Comparison of ENCODE assay signal across 21 cellular contexts in the genomic region with DNA sequence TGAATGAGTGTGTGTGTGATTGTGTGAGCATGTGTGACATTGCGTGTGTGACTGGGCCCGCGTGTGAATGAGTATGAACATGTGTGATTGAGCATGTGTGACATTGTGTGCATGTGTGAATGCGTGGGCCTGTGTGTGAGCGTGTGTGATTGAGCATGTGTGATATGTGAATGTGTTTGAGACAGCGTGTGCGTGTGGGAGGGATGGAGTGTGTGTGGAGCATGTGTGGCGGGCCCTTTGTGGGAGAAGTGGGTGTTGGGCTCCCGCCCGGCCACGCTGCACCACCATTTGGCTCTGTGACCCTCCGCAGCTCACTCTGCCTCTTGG. TPM values are rescaled to one million over a fixed set of nuclear protein-coding genes. Genes with fewer than 3 reads are reported as not detected.
A peak's percentile ranks its signal among the peaks of the same experiment; 100 is the strongest.
DNase-seq lines count a peak whose midpoint lies in the region; ATAC-seq, FAIRE-seq and TF ChIP-seq lines count a peak whose summit lies in the region.
"Had no signal": no experiment of that assay in that cellular context is flagged by ENCODE, and none has a peak within 500 bp of the region (broad histone marks: within the 10 kb centered on the region; RNA-seq: fewer than 3 reads in every experiment).

No MANE protein-coding gene starts in this region.

- TF ChIP-seq POLR2A in heart left ventricle (IDR thresholded peaks at IDR 0.05): no peak
- no peak for TF ChIP-seq POLR2A in IMR-90 (IDR thresholded peaks at IDR 0.05; ENCODE audit: low read depth, low read length)
- TF ChIP-seq POLR2A in H1 (IDR thresholded peaks at IDR 0.05; ENCODE audit: control extremely low read depth in 1 of 2, low read depth in 2 of 2, low read length in 2 of 2): no peak

- H3K27ac Mint-ChIP-seq in type B pancreatic cell: no peak overlapping the region
- H3K27ac Mint-ChIP-seq: CD4-positive, CD25-positive, alpha-beta regulatory T cell; GM23338 had no signal

- H2BK12ac ChIP-seq in H1 (ENCODE audit: low read depth, low read length): peak overlapping the region; percentile 100

- H3K27ac ChIP-seq in cardiac muscle cell (peak overlapping the region; percentile 51), heart left ventricle (no peak overlapping the region), IMR-90 (ENCODE audit: insufficient read depth, low read length) (no peak overlapping the region), H1 (ENCODE audit: low read depth, low read length) (no peak overlapping the region)
- H3K27ac ChIP-seq: 22Rv1 had no signal

- peak overlapping the region; percentile 44 for H2AK9ac ChIP-seq in IMR-90 (replicated peaks; ENCODE audit: low read depth, low read length, poor library complexity)

- BruUV-seq in IMR-90 (replicated peaks; lab: Mats Ljungman, UMichigan): no TSS peak

- H4K8ac ChIP-seq in IMR-90 (ENCODE audit: low read depth in 2 of 2, low read length in 2 of 2) (no peak overlapping the region), H1 (ENCODE audit: extremely low read depth, insufficient read depth, low read length) (no peak overlapping the region)

- in situ Hi-C loops in IMR-90 (cut with MboI; ENCODE audit: low sequenced_read_pairs): no loop called here

- H2BK5ac ChIP-seq in IMR-90 (ENCODE audit: low read depth, low read length, poor library complexity, severe bottlenecking): no peak overlapping the region
- H2BK5ac ChIP-seq in H1 (ENCODE audit: low read depth, low read length): peak overlapping the region; percentile 91

- H3K27me3 Mint-ChIP-seq in type B pancreatic cell: peaks cover 4% of the 10 kb centered on the region
- H3K27me3 Mint-ChIP-seq: CD4-positive, CD25-positive, alpha-beta regulatory T cell; CD8-positive, alpha-beta memory T cell had no signal

- peaks cover 37% of the 10 kb centered on the region for H3K4me1 Mint-ChIP-seq in type B pancreatic cell (ENCODE audit: unreplicated experiment)

- peak overlapping the region; percentile 68 for H2AFZ ChIP-seq in IMR-90 (replicated peaks; ENCODE audit: low read length, poor library complexity)
- H2AFZ ChIP-seq in H1 (ENCODE audit: low read length): no peak overlapping the region
- H2AFZ ChIP-seq: GM23338 had no signal

- no peaks in the 10 kb centered on the region for H3K9me3 Mint-ChIP-seq in type B pancreatic cell
- H3K9me3 Mint-ChIP-seq: CD4-positive, CD25-positive, alpha-beta regulatory T cell; CD8-positive, alpha-beta memory T cell; GM23338 had no signal

- no peak overlapping the region for H3K4me3 ChIP-seq in cardiac muscle cell
- H3K4me3 ChIP-seq in heart left ventricle: no peak overlapping the region
- no peak overlapping the region for H3K4me3 ChIP-seq in IMR-90 (ENCODE audit: insufficient read depth, low read depth, low read length)
- no peak overlapping the region for H3K4me3 ChIP-seq in H1 (ENCODE audit: extremely low read depth in 1 of 4, insufficient read depth in 2 of 4, low read depth in 3 of 4, low read length in 4 of 4)
- H3K4me3 ChIP-seq: GM23338 had no signal

- no peak for DNase-seq in cardiac muscle cell (ENCODE audit: low read depth in 1 of 2, low spot score in 1 of 2)
- no peak for DNase-seq in heart left ventricle
- DNase-seq in IMR-90: no peak
- DNase-seq in H1 (ENCODE audit: low read depth in 1 of 2, low spot score in 2 of 2): no peak
- DNase-seq in 8988T: no peak
- no peak for DNase-seq in type B pancreatic cell (ENCODE audit: extremely low spot score, unreplicated experiment)
- DNase-seq: C1 segment of cervical spinal cord; CD4-positive, CD25-positive, alpha-beta regulatory T cell; CD8-positive, alpha-beta memory T cell; COR-L47; DMS 273 treated with DMSO at 0.1 percent for 48 hours; DMS53; DND-41; EL; H7; Karpas-422; KBM-7 had no signal

- H3K4ac ChIP-seq in IMR-90 (ENCODE audit: low read depth, low read length): no peak overlapping the region
- H3K4ac ChIP-seq in H1 (replicated peaks; ENCODE audit: insufficient read length, low read depth, low read length): peak overlapping the region; percentile 94

- H4K20me1 ChIP-seq in IMR-90 (ENCODE audit: insufficient read depth, low read length) (peaks cover 71% of the 10 kb centered on the region), H1 (replicated peaks in 1 of 2; ENCODE audit: control insufficient read depth in 1 of 2, insufficient read depth in 2 of 2, low read length in 2 of 2) (peaks cover 3 to 15% of the 10 kb centered on the region in 2 experiments)

- H4K91ac ChIP-seq in IMR-90 (ENCODE audit: insufficient read depth, low read depth, low read length) (no peak overlapping the region), H1 (replicated peaks; ENCODE audit: insufficient read length, low read length) (peak overlapping the region; percentile 96)

- no peak for FAIRE-seq in H1 (lab: Jason Lieb, UNC)

- H3K79me1 ChIP-seq in IMR-90 (ENCODE audit: low read depth in 1 of 2, low read length in 2 of 2) (peaks cover 19 to 70% of the 10 kb centered on the region in 2 experiments), H1 (ENCODE audit: low read depth, low read length) (peaks cover 13% of the 10 kb centered on the region)

- H3K9ac ChIP-seq in IMR-90 (ENCODE audit: low read depth, low read length) (no peak overlapping the region), H1 (replicated peaks in 1 of 4; ENCODE audit: extremely low read depth in 1 of 4, low read depth in 3 of 4, low read length in 3 of 4) (no peak overlapping the region)

- H3K27me3 ChIP-seq in cardiac muscle cell: no peaks in the 10 kb centered on the region
- no peaks in the 10 kb centered on the region for H3K27me3 ChIP-seq in heart left ventricle
- H3K27me3 ChIP-seq in IMR-90 (ENCODE audit: control insufficient read depth, insufficient read depth, low read length): no peaks in the 10 kb centered on the region
- H3K27me3 ChIP-seq in H1 (replicated peaks in 1 of 4; ENCODE audit: control insufficient read depth in 3 of 4, extremely low read depth in 1 of 4, insufficient read depth in 3 of 4, low read length in 3 of 4): peaks cover 0 to 6% (median under 1%) of the 10 kb centered on the region in 4 experiments; a peak in 3 of 7 replicates

- H4K5ac ChIP-seq in IMR-90 (ENCODE audit: low read depth, low read length) (no peak overlapping the region), H1 (ENCODE audit: insufficient read length, low read depth, low read length) (no peak overlapping the region)

- H3K9me1 ChIP-seq in IMR-90 (ENCODE audit: insufficient read depth, low read length): peaks cover 17% of the 10 kb centered on the region

- H3K14ac ChIP-seq in IMR-90 (replicated peaks; ENCODE audit: low read depth, low read length) (no peak overlapping the region), H1 (ENCODE audit: insufficient read length) (no peak overlapping the region)

- no peak overlapping the region for H3K56ac ChIP-seq in IMR-90 (ENCODE audit: extremely low read depth, insufficient read depth, low read length)
- H3K56ac ChIP-seq in H1 (replicated peaks; ENCODE audit: insufficient read length, low read depth, low read length): no peak overlapping the region

- H3K18ac ChIP-seq in IMR-90 (ENCODE audit: low read depth, low read length) (no peak overlapping the region), H1 (ENCODE audit: extremely low read depth, low read length) (peak overlapping the region; percentile 60; the same call in 1 of the 2 replicates)

- H3K4me2 ChIP-seq in IMR-90 (ENCODE audit: low read depth, low read length) (no peak overlapping the region), H1 (ENCODE audit: insufficient read depth in 1 of 2, low read depth in 2 of 2, low read length in 2 of 2) (no peak overlapping the region; a peak in 1 of 4 replicates)
- H3K4me2 ChIP-seq: GM23338 had no signal

- H2BK20ac ChIP-seq in IMR-90 (ENCODE audit: low read depth, low read length) (no peak overlapping the region), H1 (ENCODE audit: low read length) (peak overlapping the region; percentile 98)

- no peak overlapping the region for H3K4me3 Mint-ChIP-seq in type B pancreatic cell
- H3K4me3 Mint-ChIP-seq: CD4-positive, CD25-positive, alpha-beta regulatory T cell; CD8-positive, alpha-beta memory T cell; GM23338 had no signal

- CTCF ChIA-PET in IMR-90 (lab: Yijun Ruan, JAX): no interaction called here
- CTCF ChIA-PET in H1 (lab: Charles Lee; ENCODE audit: partially characterized antibody): no interaction called here

- POLR2A ChIA-PET in IMR-90 (lab: Charles Lee; ENCODE audit: unreplicated experiment) (no interaction called here), H1 (lab: Charles Lee; ENCODE audit: partially characterized antibody) (interaction anchor here (1.9 kb wide), 1 partner anchor 9 kb away, joined by 7 read pairs; no protein-coding TSS in a partner anchor)

- TF ChIP-seq CTCF in cardiac muscle cell (IDR thresholded peaks at IDR 0.05; ENCODE audit: low read depth, low read length) (no peak), heart left ventricle (IDR thresholded peaks at IDR 0.05) (no peak), IMR-90 (conservative IDR thresholded peaks at IDR 0.05; ENCODE audit: low read depth, low read length) (no peak), H1 (IDR thresholded peaks at IDR 0.05; ENCODE audit: control extremely low read depth in 1 of 3, insufficient read depth in 1 of 3, low read depth in 1 of 3, low read length in 3 of 3) (no peak), type B pancreatic cell (conservative IDR thresholded peaks at IDR 0.05) (no peak)

- no peaks in the 10 kb centered on the region for H3K36me3 Mint-ChIP-seq in type B pancreatic cell

- TF ChIP-seq RAD21 in IMR-90 (IDR thresholded peaks at IDR 0.05; ENCODE audit: low read length): no peak
- TF ChIP-seq RAD21 in H1 (IDR thresholded peaks at IDR 0.05 in 1 of 2, conservative IDR thresholded peaks at IDR 0.05 in 1 of 2; ENCODE audit: low read depth in 2 of 2, low read length in 2 of 2): no peak

- ATAC-seq in heart left ventricle (no peak), IMR-90 (ENCODE audit: low read depth) (no peak), HG03342 (IDR thresholded peaks at IDR 0.05; ENCODE audit: unreplicated experiment) (no peak)
- ATAC-seq: GM23338, HCT116 had no signal

- no peak overlapping the region for H2AK5ac ChIP-seq in IMR-90 (ENCODE audit: low read depth, low read length)
- H2AK5ac ChIP-seq in H1 (ENCODE audit: low read depth, low read length): peak overlapping the region; percentile 100

- intact Hi-C loops in heart left ventricle (cut with DNase I): no loop called here
- intact Hi-C loops in IMR-90 (cut with micrococcal nuclease): no loop called here

- H3K4me1 ChIP-seq in cardiac muscle cell (ENCODE audit: low read depth) (peaks cover 32% of the 10 kb centered on the region), heart left ventricle (peaks cover 0 to 25% (median 9%) of the 10 kb centered on the region in 12 donors), IMR-90 (ENCODE audit: control insufficient read depth, insufficient read depth, low read length) (peaks cover 16% of the 10 kb centered on the region), H1 (replicated peaks in 1 of 4; ENCODE audit: control insufficient read depth in 3 of 4, insufficient read depth in 4 of 4, low read length in 3 of 4) (peaks cover 5 to 39% (median 31%) of the 10 kb centered on the region in 4 experiments)

- no peak for TF ChIP-seq EP300 in H1 (IDR thresholded peaks at IDR 0.05; ENCODE audit: borderline replicate concordance in 1 of 2, low read depth in 2 of 2, low read length in 2 of 2)

- no peak overlapping the region for H2BK120ac ChIP-seq in IMR-90 (ENCODE audit: low read depth, low read length)
- no peak overlapping the region for H2BK120ac ChIP-seq in H1 (replicated peaks; ENCODE audit: low read depth, low read length)

- H3K23ac ChIP-seq in IMR-90 (ENCODE audit: low read depth, low read length) (no peak overlapping the region), H1 (ENCODE audit: insufficient read length) (no peak overlapping the region)

- H3K36me3 ChIP-seq in cardiac muscle cell (no peaks in the 10 kb centered on the region), heart left ventricle (no peaks in the 10 kb centered on the region), IMR-90 (ENCODE audit: control insufficient read depth, insufficient read depth, low read length) (no peaks in the 10 kb centered on the region), H1 (ENCODE audit: control insufficient read depth in 2 of 4, insufficient read depth in 4 of 4, low read length in 3 of 4) (no peaks in the 10 kb centered on the region; a peak in 1 of 8 replicates)

- H3K79me2 ChIP-seq in H1 (ENCODE audit: control insufficient read depth in 1 of 2, insufficient read depth in 2 of 2, low read length in 2 of 2): peaks cover 6 to 33% of the 10 kb centered on the region in 2 experiments; a peak in 3 of 4 replicates

- no peaks in the 10 kb centered on the region for H3K9me3 ChIP-seq in cardiac muscle cell (ENCODE audit: low read depth)
- no peaks in the 10 kb centered on the region for H3K9me3 ChIP-seq in heart left ventricle
- H3K9me3 ChIP-seq in IMR-90 (ENCODE audit: control insufficient read depth, insufficient read depth, low read length): no peaks in the 10 kb centered on the region
- H3K9me3 ChIP-seq in H1 (ENCODE audit: insufficient read depth in 2 of 2, low read depth in 1 of 2, low read length in 1 of 2): peaks cover 0 to 6% of the 10 kb centered on the region in 2 experiments; a peak in 1 of 4 replicates

- H2BK15ac ChIP-seq in IMR-90 (ENCODE audit: low read depth, low read length) (no peak overlapping the region), H1 (ENCODE audit: low read length) (peak overlapping the region; percentile 50; the same call in 1 of the 2 replicates)

- 95 to 98% (median 97%) methylated on average over 12 of the region's 12 CpGs for WGBS in heart left ventricle, 4 donors
- 100% methylated on average over 5 of the region's 12 CpGs; no CpG with 5 or more reads in 1 of the 2 experiments for WGBS in IMR-90 (ENCODE audit: extremely low coverage in 2 of 2, insufficient read length in 1 of 2), 2 experiments
- 92% methylated on average over 12 of the region's 12 CpGs; no CpG with 5 or more reads in 1 of the 2 experiments for WGBS in H1 (ENCODE audit: extremely low coverage in 1 of 2, insufficient coverage in 1 of 2, insufficient read length in 1 of 2, insufficient replicate concordance in 2 of 2, low coverage in 1 of 2, low lambda C conversion rate in 2 of 2, missing lambda C conversion rate in 1 of 2), 2 experiments

- dilution Hi-C loops in IMR-90 (cut with HindIII; ENCODE audit: low sequenced_read_pairs, unreplicated experiment): no loop called here

- peaks cover 11% of the 10 kb centered on the region for H3K23me2 ChIP-seq in H1 (ENCODE audit: low read depth, low read length)

RNA-seq across cellular contexts. Expression of a gene that starts 22.7 kb away (rescaled TPM):
- total RNA-seq in cardiac muscle cell: 89.4 and 174 TPM in 2 replicates
- polyA plus RNA-seq in cardiac muscle cell: 48.8 and 64.9 TPM in 2 replicates
- total RNA-seq in heart left ventricle: 10 to 100 TPM; 23.4 to 48.4 (median 38.5) TPM
- 10 to 100 TPM; 18.1 to 35.3 TPM for polyA plus RNA-seq in heart left ventricle
- 9.4 and 14.9 TPM in 2 replicates for total RNA-seq in IMR-90 (2012; rRNA removed)
- polyA plus RNA-seq in IMR-90 (2012; rRNA removed): 25.5 and 30.8 TPM in 2 replicates
- 17.0 and 25.6 TPM in 2 replicates for polyA plus RNA-seq in IMR-90 (2012; cell fraction: cytosol; rRNA removed)
- 79.5 and 93.9 TPM in 2 replicates for polyA plus RNA-seq in IMR-90 (2012; cell fraction: nucleus; rRNA removed; ENCODE audit: low replicate concordance)
- 65.6 and 66.2 TPM in 2 replicates for total RNA-seq in H1 (2021; fragmentation: NEBNext Ultra II Directional; extraction: Animal tissue kit (Norgen Biotek cat#: 25700))
- polyA plus RNA-seq in H1 (2011; rRNA removed): 26.0 and 40.0 TPM in 2 replicates
- polyA plus RNA-seq in H1 (2011; cell fraction: cytosol; rRNA removed): 26.5 TPM
- 123 TPM for polyA plus RNA-seq in H1 (2011; cell fraction: nucleus; rRNA removed)
- polyA plus RNA-seq in H1 (2012, experiment 1 of 2): 42.4 to 51.0 TPM (median 44.8 TPM) in 4 replicates
- 18.4 TPM for polyA plus RNA-seq in H1 (2012, experiment 2 of 2)
- 30.0 TPM for polyA plus RNA-seq in H1 (2013, experiment 1 of 2)
- 30.1 TPM for polyA plus RNA-seq in H1 (2013, experiment 2 of 2)
- polyA minus RNA-seq in H1 (2011; rRNA and poly(A)+ RNA removed): 35.8 and 37.6 TPM in 2 replicates
- polyA minus RNA-seq in H1 (2011; cell fraction: cytosol; rRNA and poly(A)+ RNA removed): 76.6 TPM
- polyA minus RNA-seq in H1 (2011; cell fraction: nucleus; rRNA and poly(A)+ RNA removed): 93.7 TPM
- total RNA-seq in type B pancreatic cell (ENCODE audit: low replicate concordance): 101 and 112 TPM in 2 replicates
